In the genomic region with DNA sequence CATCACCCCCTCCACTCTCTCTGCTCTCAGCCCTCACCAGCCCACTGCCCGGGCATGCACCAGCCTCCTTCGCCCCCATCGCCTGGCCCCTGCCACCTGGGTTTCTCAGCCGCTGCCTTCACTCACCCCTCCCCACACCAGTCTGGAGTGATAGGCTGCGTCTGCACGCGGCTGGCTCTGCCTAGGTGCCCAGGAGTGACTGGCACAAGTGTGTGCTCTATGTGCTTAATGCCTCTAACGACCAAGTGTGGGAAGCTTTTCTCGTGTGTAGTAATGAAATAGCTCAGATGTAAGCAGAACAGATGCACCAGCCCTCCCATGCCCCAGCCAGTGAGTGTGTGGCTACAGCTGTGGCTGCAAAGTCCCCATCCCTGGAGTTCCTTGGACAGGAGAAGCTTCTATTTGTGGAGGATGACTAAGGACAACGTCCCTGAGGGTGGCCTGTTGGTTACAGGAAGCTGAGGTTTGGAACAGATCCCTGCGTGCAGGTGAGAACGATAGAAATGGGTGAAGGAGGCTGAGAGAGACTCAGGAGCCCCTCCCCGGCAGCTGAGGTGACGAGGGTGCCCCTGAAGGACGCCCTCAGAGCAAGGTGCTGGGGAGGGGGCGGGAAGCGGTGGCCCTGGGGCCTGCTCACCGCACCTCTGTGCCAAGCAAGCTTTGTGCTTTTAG, we compare ENCODE assay signal across 8 cellular contexts. TPM values are rescaled to one million over a fixed set of nuclear protein-coding genes. Genes with fewer than 3 reads are reported as not detected.
DNase-seq lines count a peak whose midpoint lies in the region; ATAC-seq and TF ChIP-seq lines count a peak whose summit lies in the region.

No MANE protein-coding gene starts in this region.

- BruUV-seq in PC-9 (replicated peaks; lab: Mats Ljungman, UMichigan), result no TSS peak

- no peak for TF ChIP-seq CTCF in PC-9 (conservative IDR thresholded peaks at IDR 0.05)

- no peaks in the 10 kb centered on the region for H3K9me2 ChIP-seq in PC-9 (ENCODE audit: insufficient read depth)

- 59% methylated on average over 18 of the region's 18 CpGs for WGBS in right cardiac atrium

- H3K27ac ChIP-seq in PC-9, result peak overlapping the region; percentile 81
- peak overlapping the region; percentile 61 for H3K27ac ChIP-seq in right cardiac atrium (ENCODE audit: low read length)

- H3K4me3 ChIP-seq in PC-9 (peak overlapping the region; percentile 48), right cardiac atrium (ENCODE audit: low read length) (no peak overlapping the region)

- DNase-seq in COLO668 (lab: John Stamatoyannopoulos, UW; ENCODE audit: unreplicated experiment) (peak; percentile 87), PC-9 (peak; percentile 71 to 94), right cardiac atrium (peak in 1 of 3 donors; percentile 53), dedifferentiated amniotic fluid mesenchymal stem cell (ENCODE audit: extremely low spot score) (no peak), EL (no peak)

- CTCF ChIA-PET in PC-9 (lab: Charles Lee), result interaction anchor here (0.6 kb wide), 3 partner anchors 85 to 1512 kb away, joined by 3 to 7 read pairs (median 5); no protein-coding TSS in a partner anchor

- intact Hi-C loops in PC-9 (cut with micrococcal nuclease; ENCODE audit: unreplicated experiment), result loop anchor here (1.0 kb wide), 1 partner anchor 36 kb away; no protein-coding TSS in a partner anchor
- intact Hi-C loops in right cardiac atrium (cut with DNase I), result no loop called here

- POLR2A ChIA-PET in PC-9 (lab: Charles Lee; ENCODE audit: unreplicated experiment), result interaction anchor here (0.7 kb wide), 1 partner anchor 14 kb away, joined by 3 read pairs; no protein-coding TSS in a partner anchor

- ATAC-seq in GM21737 (IDR thresholded peaks at IDR 0.05; ENCODE audit: unreplicated experiment), result peak; percentile 59
- ATAC-seq in right cardiac atrium, result no peak
- ATAC-seq in GM19035 (IDR thresholded peaks at IDR 0.05; ENCODE audit: unreplicated experiment), result no peak
- no peak for ATAC-seq in HG03280 (IDR thresholded peaks at IDR 0.05; ENCODE audit: unreplicated experiment)

- no peaks in the 10 kb centered on the region; the same call in 1 of the 2 replicates for H3K36me3 ChIP-seq in PC-9 (ENCODE audit: low read depth)

- H4K20me1 ChIP-seq in PC-9 (ENCODE audit: insufficient read depth), result no peaks in the 10 kb centered on the region

- H3K9me3 ChIP-seq in PC-9 (ENCODE audit: insufficient read depth, low read depth), result no peaks in the 10 kb centered on the region
- no peaks in the 10 kb centered on the region for H3K9me3 ChIP-seq in right cardiac atrium (ENCODE audit: control insufficient read depth, low read length)

- no peak overlapping the region for H2AFZ ChIP-seq in PC-9

- peak overlapping the region; percentile 80 for H3K4me2 ChIP-seq in PC-9

- H3K27me3 ChIP-seq in PC-9 (ENCODE audit: insufficient read depth, low read depth) (no peaks in the 10 kb centered on the region), right cardiac atrium (ENCODE audit: control insufficient read depth, insufficient read depth) (no peaks in the 10 kb centered on the region)

- peaks cover 70% of the 10 kb centered on the region for H3K4me1 ChIP-seq in PC-9 (replicated peaks; ENCODE audit: insufficient read depth)
- peaks cover 13% of the 10 kb centered on the region for H3K4me1 ChIP-seq in right cardiac atrium (ENCODE audit: control insufficient read depth, insufficient read depth, low read length)

- H3K79me2 ChIP-seq in PC-9 (ENCODE audit: low read depth), result peaks cover 73% of the 10 kb centered on the region

- H3F3A ChIP-seq in PC-9 (ENCODE audit: insufficient read depth, low read depth), result peaks cover 50% of the 10 kb centered on the region

RNA-seq across cellular contexts. Expression of gene ATP11A, which starts 35.6 kb away (rescaled TPM):
- total RNA-seq in PC-9 (2021) (65.6 and 92.2 TPM in 2 replicates), right cardiac atrium (100 to 1,000 TPM in 1 of 4 donors, 10 to 100 TPM in 3; 53.7 to 100 (median 87.8) TPM)
- 19.5 TPM for polyA plus RNA-seq in right cardiac atrium

Comparison
In these comparisons a context has a peak if more than half of its experiments do, and no peak if none do; other contexts are left out.
1. DNase-seq: peak in COLO668 (single experiment) and PC-9 (2 of 2); none in dedifferentiated amniotic fluid mesenchymal stem cell (single experiment) and EL (single experiment).